Comparison of ENCODE assay signal across 1 cellular context in the genomic region with DNA sequence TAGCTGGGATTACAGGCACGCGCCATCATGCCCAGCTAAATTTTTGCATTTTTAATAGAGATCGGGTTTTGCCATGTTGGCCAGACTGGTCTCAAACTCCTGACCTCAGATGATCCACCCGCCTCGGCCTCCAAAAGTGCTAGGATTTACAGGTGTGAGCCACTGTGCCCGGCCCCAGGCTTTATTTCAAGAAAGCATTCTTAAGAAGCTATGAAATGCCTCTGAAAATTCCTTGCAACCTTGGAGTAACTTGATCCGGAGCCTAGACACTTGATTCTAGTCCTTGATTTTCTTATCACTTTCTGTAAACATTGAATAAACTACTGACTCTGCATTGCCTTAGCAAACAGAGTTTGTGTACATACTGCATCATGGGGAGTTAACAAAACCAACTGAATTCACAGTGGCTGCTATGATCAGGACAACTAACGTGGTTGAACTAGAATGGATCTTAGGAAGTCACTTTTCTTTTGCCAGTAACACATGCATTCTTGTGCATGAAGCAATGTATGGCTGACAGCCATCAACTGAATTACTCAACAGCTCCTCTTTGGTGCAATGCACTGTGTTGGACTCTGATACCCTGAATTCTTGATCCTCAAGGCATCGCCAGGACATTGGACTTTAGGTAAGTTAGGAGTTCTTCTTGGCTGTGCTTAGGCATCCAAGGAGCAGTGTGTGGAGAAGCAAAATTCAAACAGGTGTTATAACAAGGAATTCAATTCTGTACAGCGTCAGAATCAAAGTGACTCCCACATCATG.
A peak's percentile ranks its signal among the peaks of the same experiment; 100 is the strongest.
TF ChIP-seq lines count a peak whose summit lies in the region.

No MANE protein-coding gene starts in this region.

TF ChIP-seq in HepG2, 621 proteins besides CTCF, POLR2A, EP300 and RAD21 (continued from another document and continues in another):
- TF ChIP-seq, protein P1, sequence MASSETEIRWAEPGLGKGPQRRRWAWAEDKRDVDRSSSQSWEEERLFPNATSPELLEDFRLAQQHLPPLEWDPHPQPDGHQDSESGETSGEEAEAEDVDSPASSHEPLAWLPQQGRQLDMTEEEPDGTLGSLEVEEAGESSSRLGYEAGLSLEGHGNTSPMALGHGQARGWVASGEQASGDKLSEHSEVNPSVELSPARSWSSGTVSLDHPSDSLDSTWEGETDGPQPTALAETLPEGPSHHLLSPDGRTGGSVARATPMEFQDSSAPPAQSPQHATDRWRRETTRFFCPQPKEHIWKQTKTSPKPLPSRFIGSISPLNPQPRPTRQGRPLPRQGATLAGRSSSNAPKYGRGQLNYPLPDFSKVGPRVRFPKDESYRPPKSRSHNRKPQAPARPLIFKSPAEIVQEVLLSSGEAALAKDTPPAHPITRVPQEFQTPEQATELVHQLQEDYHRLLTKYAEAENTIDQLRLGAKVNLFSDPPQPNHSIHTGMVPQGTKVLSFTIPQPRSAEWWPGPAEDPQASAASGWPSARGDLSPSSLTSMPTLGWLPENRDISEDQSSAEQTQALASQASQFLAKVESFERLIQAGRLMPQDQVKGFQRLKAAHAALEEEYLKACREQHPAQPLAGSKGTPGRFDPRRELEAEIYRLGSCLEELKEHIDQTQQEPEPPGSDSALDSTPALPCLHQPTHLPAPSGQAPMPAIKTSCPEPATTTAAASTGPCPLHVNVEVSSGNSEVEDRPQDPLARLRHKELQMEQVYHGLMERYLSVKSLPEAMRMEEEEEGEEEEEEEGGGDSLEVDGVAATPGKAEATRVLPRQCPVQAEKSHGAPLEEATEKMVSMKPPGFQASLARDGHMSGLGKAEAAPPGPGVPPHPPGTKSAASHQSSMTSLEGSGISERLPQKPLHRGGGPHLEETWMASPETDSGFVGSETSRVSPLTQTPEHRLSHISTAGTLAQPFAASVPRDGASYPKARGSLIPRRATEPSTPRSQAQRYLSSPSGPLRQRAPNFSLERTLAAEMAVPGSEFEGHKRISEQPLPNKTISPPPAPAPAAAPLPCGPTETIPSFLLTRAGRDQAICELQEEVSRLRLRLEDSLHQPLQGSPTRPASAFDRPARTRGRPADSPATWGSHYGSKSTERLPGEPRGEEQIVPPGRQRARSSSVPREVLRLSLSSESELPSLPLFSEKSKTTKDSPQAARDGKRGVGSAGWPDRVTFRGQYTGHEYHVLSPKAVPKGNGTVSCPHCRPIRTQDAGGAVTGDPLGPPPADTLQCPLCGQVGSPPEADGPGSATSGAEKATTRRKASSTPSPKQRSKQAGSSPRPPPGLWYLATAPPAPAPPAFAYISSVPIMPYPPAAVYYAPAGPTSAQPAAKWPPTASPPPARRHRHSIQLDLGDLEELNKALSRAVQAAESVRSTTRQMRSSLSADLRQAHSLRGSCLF (CRISPR knock-in tag; IDR thresholded peaks at IDR 0.05; ENCODE audit: borderline replicate concordance): no peak
- TF ChIP-seq MTA3 (CRISPR knock-in tag; IDR thresholded peaks at IDR 0.05) (no peak), WIZ (CRISPR knock-in tag; IDR thresholded peaks at IDR 0.05) (no peak), ZNF562 (CRISPR knock-in tag; IDR thresholded peaks at IDR 0.05; ENCODE audit: borderline replicate concordance) (no peak), TCF7L2 (IDR thresholded peaks at IDR 0.05; ENCODE audit: low read depth, low read length) (no peak), SALL2 (CRISPR knock-in tag; IDR thresholded peaks at IDR 0.05) (no peak), ZNF780A (CRISPR knock-in tag; IDR thresholded peaks at IDR 0.05) (peak; percentile 88; the same call in 1 of the 2 replicates), NFE2 (CRISPR knock-in tag; IDR thresholded peaks at IDR 0.05) (no peak), ZNF761 (CRISPR knock-in tag; conservative IDR thresholded peaks at IDR 0.05) (peak; percentile 75; the same call in 1 of the 2 replicates), PHB2 (IDR thresholded peaks at IDR 0.05; ENCODE audit: partially characterized antibody) (no peak), RBFOX2 (IDR thresholded peaks at IDR 0.05; ENCODE audit: low read depth, low read length) (no peak), ZNF724P (CRISPR knock-in tag; IDR thresholded peaks at IDR 0.05; ENCODE audit: borderline replicate concordance) (peak; percentile 42; the same call in 1 of the 2 replicates), ZSCAN21 (CRISPR knock-in tag; IDR thresholded peaks at IDR 0.05; ENCODE audit: borderline replicate concordance) (0 out of 2 replicates have a peak, but pooled peaks have one; percentile 84), KAT8 (CRISPR knock-in tag; IDR thresholded peaks at IDR 0.05) (peak; percentile 86)
- TF ChIP-seq, protein P2, sequence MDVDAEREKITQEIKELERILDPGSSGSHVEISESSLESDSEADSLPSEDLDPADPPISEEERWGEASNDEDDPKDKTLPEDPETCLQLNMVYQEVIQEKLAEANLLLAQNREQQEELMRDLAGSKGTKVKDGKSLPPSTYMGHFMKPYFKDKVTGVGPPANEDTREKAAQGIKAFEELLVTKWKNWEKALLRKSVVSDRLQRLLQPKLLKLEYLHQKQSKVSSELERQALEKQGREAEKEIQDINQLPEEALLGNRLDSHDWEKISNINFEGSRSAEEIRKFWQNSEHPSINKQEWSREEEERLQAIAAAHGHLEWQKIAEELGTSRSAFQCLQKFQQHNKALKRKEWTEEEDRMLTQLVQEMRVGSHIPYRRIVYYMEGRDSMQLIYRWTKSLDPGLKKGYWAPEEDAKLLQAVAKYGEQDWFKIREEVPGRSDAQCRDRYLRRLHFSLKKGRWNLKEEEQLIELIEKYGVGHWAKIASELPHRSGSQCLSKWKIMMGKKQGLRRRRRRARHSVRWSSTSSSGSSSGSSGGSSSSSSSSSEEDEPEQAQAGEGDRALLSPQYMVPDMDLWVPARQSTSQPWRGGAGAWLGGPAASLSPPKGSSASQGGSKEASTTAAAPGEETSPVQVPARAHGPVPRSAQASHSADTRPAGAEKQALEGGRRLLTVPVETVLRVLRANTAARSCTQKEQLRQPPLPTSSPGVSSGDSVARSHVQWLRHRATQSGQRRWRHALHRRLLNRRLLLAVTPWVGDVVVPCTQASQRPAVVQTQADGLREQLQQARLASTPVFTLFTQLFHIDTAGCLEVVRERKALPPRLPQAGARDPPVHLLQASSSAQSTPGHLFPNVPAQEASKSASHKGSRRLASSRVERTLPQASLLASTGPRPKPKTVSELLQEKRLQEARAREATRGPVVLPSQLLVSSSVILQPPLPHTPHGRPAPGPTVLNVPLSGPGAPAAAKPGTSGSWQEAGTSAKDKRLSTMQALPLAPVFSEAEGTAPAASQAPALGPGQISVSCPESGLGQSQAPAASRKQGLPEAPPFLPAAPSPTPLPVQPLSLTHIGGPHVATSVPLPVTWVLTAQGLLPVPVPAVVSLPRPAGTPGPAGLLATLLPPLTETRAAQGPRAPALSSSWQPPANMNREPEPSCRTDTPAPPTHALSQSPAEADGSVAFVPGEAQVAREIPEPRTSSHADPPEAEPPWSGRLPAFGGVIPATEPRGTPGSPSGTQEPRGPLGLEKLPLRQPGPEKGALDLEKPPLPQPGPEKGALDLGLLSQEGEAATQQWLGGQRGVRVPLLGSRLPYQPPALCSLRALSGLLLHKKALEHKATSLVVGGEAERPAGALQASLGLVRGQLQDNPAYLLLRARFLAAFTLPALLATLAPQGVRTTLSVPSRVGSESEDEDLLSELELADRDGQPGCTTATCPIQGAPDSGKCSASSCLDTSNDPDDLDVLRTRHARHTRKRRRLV (CRISPR knock-in tag; IDR thresholded peaks at IDR 0.05): no peak
- TF ChIP-seq, protein P3, sequence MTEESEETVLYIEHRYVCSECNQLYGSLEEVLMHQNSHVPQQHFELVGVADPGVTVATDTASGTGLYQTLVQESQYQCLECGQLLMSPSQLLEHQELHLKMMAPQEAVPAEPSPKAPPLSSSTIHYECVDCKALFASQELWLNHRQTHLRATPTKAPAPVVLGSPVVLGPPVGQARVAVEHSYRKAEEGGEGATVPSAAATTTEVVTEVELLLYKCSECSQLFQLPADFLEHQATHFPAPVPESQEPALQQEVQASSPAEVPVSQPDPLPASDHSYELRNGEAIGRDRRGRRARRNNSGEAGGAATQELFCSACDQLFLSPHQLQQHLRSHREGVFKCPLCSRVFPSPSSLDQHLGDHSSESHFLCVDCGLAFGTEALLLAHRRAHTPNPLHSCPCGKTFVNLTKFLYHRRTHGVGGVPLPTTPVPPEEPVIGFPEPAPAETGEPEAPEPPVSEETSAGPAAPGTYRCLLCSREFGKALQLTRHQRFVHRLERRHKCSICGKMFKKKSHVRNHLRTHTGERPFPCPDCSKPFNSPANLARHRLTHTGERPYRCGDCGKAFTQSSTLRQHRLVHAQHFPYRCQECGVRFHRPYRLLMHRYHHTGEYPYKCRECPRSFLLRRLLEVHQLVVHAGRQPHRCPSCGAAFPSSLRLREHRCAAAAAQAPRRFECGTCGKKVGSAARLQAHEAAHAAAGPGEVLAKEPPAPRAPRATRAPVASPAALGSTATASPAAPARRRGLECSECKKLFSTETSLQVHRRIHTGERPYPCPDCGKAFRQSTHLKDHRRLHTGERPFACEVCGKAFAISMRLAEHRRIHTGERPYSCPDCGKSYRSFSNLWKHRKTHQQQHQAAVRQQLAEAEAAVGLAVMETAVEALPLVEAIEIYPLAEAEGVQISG (CRISPR knock-in tag; IDR thresholded peaks at IDR 0.05): peak; percentile 76; the same call in 1 of the 2 replicates
- TF ChIP-seq, protein P4, sequence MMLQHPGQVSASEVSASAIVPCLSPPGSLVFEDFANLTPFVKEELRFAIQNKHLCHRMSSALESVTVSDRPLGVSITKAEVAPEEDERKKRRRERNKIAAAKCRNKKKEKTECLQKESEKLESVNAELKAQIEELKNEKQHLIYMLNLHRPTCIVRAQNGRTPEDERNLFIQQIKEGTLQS (CRISPR knock-in tag; IDR thresholded peaks at IDR 0.05): peak; percentile 86; the same call in 1 of the 2 replicates
- TF ChIP-seq, protein P5, sequence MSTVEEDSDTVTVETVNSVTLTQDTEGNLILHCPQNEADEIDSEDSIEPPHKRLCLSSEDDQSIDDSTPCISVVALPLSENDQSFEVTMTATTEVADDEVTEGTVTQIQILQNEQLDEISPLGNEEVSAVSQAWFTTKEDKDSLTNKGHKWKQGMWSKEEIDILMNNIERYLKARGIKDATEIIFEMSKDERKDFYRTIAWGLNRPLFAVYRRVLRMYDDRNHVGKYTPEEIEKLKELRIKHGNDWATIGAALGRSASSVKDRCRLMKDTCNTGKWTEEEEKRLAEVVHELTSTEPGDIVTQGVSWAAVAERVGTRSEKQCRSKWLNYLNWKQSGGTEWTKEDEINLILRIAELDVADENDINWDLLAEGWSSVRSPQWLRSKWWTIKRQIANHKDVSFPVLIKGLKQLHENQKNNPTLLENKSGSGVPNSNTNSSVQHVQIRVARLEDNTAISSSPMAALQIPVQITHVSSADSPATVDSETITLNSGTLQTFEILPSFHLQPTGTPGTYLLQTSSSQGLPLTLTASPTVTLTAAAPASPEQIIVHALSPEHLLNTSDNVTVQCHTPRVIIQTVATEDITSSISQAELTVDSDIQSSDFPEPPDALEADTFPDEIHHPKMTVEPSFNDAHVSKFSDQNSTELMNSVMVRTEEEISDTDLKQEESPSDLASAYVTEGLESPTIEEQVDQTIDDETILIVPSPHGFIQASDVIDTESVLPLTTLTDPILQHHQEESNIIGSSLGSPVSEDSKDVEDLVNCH (CRISPR knock-in tag; IDR thresholded peaks at IDR 0.05): 0 out of 2 replicates have a peak, but pooled peaks have one; percentile 58
- TF ChIP-seq, protein P6, sequence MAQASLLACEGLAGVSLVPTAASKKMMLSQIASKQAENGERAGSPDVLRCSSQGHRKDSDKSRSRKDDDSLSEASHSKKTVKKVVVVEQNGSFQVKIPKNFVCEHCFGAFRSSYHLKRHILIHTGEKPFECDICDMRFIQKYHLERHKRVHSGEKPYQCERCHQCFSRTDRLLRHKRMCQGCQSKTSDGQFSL (CRISPR knock-in tag; IDR thresholded peaks at IDR 0.05): no peak
- TF ChIP-seq, protein P7, sequence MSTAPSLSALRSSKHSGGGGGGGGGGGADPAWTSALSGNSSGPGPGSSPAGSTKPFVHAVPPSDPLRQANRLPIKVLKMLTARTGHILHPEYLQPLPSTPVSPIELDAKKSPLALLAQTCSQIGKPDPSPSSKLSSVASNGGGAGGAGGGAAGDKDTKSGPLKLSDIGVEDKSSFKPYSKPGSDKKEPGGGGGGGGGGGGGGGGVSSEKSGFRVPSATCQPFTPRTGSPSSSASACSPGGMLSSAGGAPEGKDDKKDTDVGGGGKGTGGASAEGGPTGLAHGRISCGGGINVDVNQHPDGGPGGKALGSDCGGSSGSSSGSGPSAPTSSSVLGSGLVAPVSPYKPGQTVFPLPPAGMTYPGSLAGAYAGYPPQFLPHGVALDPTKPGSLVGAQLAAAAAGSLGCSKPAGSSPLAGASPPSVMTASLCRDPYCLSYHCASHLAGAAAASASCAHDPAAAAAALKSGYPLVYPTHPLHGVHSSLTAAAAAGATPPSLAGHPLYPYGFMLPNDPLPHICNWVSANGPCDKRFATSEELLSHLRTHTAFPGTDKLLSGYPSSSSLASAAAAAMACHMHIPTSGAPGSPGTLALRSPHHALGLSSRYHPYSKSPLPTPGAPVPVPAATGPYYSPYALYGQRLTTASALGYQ (CRISPR knock-in tag; IDR thresholded peaks at IDR 0.05): 0 out of 2 replicates have a peak, but pooled peaks have one; percentile 56
- TF ChIP-seq, protein P8, sequence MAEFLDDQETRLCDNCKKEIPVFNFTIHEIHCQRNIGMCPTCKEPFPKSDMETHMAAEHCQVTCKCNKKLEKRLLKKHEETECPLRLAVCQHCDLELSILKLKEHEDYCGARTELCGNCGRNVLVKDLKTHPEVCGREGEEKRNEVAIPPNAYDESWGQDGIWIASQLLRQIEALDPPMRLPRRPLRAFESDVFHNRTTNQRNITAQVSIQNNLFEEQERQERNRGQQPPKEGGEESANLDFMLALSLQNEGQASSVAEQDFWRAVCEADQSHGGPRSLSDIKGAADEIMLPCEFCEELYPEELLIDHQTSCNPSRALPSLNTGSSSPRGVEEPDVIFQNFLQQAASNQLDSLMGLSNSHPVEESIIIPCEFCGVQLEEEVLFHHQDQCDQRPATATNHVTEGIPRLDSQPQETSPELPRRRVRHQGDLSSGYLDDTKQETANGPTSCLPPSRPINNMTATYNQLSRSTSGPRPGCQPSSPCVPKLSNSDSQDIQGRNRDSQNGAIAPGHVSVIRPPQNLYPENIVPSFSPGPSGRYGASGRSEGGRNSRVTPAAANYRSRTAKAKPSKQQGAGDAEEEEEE (CRISPR knock-in tag; IDR thresholded peaks at IDR 0.05; ENCODE audit: borderline replicate concordance): 0 out of 2 replicates have a peak, but pooled peaks have one; percentile 32
- TF ChIP-seq, protein P9, sequence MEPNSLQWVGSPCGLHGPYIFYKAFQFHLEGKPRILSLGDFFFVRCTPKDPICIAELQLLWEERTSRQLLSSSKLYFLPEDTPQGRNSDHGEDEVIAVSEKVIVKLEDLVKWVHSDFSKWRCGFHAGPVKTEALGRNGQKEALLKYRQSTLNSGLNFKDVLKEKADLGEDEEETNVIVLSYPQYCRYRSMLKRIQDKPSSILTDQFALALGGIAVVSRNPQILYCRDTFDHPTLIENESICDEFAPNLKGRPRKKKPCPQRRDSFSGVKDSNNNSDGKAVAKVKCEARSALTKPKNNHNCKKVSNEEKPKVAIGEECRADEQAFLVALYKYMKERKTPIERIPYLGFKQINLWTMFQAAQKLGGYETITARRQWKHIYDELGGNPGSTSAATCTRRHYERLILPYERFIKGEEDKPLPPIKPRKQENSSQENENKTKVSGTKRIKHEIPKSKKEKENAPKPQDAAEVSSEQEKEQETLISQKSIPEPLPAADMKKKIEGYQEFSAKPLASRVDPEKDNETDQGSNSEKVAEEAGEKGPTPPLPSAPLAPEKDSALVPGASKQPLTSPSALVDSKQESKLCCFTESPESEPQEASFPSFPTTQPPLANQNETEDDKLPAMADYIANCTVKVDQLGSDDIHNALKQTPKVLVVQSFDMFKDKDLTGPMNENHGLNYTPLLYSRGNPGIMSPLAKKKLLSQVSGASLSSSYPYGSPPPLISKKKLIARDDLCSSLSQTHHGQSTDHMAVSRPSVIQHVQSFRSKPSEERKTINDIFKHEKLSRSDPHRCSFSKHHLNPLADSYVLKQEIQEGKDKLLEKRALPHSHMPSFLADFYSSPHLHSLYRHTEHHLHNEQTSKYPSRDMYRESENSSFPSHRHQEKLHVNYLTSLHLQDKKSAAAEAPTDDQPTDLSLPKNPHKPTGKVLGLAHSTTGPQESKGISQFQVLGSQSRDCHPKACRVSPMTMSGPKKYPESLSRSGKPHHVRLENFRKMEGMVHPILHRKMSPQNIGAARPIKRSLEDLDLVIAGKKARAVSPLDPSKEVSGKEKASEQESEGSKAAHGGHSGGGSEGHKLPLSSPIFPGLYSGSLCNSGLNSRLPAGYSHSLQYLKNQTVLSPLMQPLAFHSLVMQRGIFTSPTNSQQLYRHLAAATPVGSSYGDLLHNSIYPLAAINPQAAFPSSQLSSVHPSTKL (CRISPR knock-in tag; IDR thresholded peaks at IDR 0.05): peak; percentile 100
